In the genomic region with DNA sequence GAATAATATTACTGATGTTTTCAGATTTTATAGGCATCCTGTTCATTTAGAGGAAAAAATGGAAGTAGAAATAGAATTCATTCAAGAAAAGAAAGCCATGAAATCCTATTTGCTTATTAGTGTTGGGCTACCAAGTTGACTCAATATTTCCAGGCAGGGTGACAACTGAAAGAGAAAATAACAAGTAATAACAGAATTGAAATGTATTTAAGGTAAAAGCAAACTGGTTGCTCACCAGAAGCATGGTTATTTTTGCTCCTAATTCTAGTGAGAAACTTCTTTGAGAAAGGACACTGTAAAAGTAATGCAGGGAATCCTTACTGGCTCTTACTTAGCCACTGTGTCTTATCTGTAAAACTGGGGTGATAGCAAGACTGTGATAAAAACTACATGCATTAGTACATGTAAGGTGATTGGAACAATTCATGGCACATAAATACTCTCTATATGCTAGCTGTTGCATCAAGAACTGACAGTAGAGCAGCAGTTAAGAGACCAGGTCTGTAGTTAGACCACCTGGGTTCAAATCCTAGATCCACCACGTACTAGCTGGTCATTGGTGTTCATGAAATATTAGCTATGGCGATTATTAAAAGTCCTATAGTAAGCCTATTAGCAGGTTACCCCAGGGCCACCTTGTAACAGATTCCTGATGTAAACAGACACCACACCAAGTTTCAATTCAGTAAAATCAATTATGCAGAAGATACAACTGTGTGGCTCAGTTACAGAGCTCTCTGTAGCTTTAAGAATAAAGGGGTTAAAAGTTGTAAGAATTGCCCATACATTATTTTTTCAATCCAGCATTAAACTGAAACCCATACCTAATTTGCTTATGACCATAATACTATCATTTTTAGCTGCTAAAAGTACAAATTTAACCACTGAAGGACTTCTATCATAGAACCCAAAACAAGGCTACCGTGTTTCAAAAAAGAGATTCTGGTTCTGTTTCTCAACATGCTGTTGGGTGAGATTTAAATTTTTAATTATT, we compare ENCODE assay signal across 12 cellular contexts.
DNase-seq lines count a peak whose midpoint lies in the region; ATAC-seq, FAIRE-seq and TF ChIP-seq lines count a peak whose summit lies in the region.
"Had no signal": no experiment of that assay in that cellular context is flagged by ENCODE, and none has a peak within 500 bp of the region (broad histone marks: within the 10 kb centered on the region; RNA-seq: fewer than 3 reads in every experiment).

No MANE protein-coding gene starts in this region.

- DNase-seq in GM10248 (ENCODE audit: extremely low spot score) (peak; percentile 45), GM19239 (ENCODE audit: insufficient read length, low spot score) (no peak), H54 (ENCODE audit: insufficient read length, low spot score) (no peak), hepatocyte (ENCODE audit: low spot score) (no peak), mucosa of gallbladder (ENCODE audit: low spot score) (no peak), NCI-H128 (lab: John Stamatoyannopoulos, UW; ENCODE audit: unreplicated experiment) (no peak), Right ventricle myocardium superior (no peak)
- DNase-seq: activated naive CD4-positive, alpha-beta T cell treated with anti-CD3 and anti-CD28 coated beads, Interleukin-2, amount 50 U/mL, for 16 hours; immature natural killer cell; midbrain; NCI-H1436 treated with DMSO at 0.1 percent for 48 hours had no signal

- H3K36me3 ChIP-seq in hepatocyte (replicated peaks; ENCODE audit: insufficient read depth, low read depth), result no peaks in the 10 kb centered on the region

- H3K9me2 ChIP-seq in hepatocyte (replicated peaks; ENCODE audit: insufficient read depth), result no peaks in the 10 kb centered on the region

- H3K4me2 ChIP-seq in hepatocyte, result no peak overlapping the region

- H3K79me2 ChIP-seq in hepatocyte, result no peaks in the 10 kb centered on the region

- WGBS in hepatocyte (ENCODE audit: low lambda C conversion rate, missing lambda C conversion rate), result 92% methylated on average over 3 of the region's 3 CpGs

- ATAC-seq in HG03139 (IDR thresholded peaks at IDR 0.05; ENCODE audit: unreplicated experiment) (peak; percentile 75), Right ventricle myocardium superior (ENCODE audit: poor library complexity) (no peak)

- H2AFZ ChIP-seq in hepatocyte, result no peak overlapping the region

- CTCF ChIA-PET in GM10248 (lab: Yijun Ruan, JAX), result interaction anchor here (0.9 to 2.0 kb wide), 5 partner anchors 11 to 188 kb away, joined by 3 to 7 read pairs (median 4); no protein-coding TSS in a partner anchor

- peaks cover 28% of the 10 kb centered on the region for H3K4me1 ChIP-seq in hepatocyte (ENCODE audit: insufficient read depth)

- no peak for TF ChIP-seq POLR2A in H54 (IDR thresholded peaks at IDR 0.05; ENCODE audit: low read depth, low read length)

- POLR2A ChIA-PET in GM10248 (lab: Yijun Ruan, JAX), result no interaction called here

- intact Hi-C loops in Right ventricle myocardium superior (cut with DNase I), result no loop called here

- FAIRE-seq in GM19239 (lab: Jason Lieb, UNC), result peak; percentile 77
- peak; percentile 52 for FAIRE-seq in H54 (lab: Jason Lieb, UNC)

- no peaks in the 10 kb centered on the region for H3K27me3 ChIP-seq in hepatocyte

- H3K27ac ChIP-seq in hepatocyte, result no peak overlapping the region

- TF ChIP-seq CTCF in GM10248 (IDR thresholded peaks at IDR 0.05; ENCODE audit: control extremely low read depth, extremely low read depth, low read depth, missing control alignments) (no peak), hepatocyte (IDR thresholded peaks at IDR 0.05; ENCODE audit: poor library complexity) (no peak)

- peaks cover 4% of the 10 kb centered on the region for H3K9me3 ChIP-seq in hepatocyte (ENCODE audit: low read depth)

- H4K20me1 ChIP-seq in hepatocyte (ENCODE audit: insufficient read depth, poor library complexity, severe bottlenecking), result no peaks in the 10 kb centered on the region

- no peak overlapping the region for H3K4me3 ChIP-seq in hepatocyte
